24 cellular contexts compared by ENCODE assay signal in the genomic region with DNA sequence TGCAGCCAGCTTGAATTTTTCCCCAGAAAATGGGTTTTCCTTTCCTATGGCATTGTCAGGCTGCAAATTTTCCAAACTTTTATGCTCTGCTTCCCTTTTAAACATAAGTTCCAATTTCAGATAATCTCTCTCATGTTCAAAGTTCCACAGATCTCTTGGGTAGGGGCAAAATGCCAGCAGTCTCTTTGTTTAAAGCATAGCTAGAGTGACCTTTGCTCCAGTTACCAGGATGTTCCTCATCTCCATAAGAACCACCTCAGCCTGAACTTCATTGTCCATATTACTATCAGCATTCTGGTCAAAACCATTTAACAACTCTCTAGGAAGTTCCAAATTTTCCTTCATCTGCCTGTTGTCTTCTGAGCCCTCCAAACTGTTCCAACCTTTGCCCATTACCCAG.
"Had no signal": no experiment of that assay in that cellular context is flagged by ENCODE, and none has a peak within 500 bp of the region (broad histone marks: within the 10 kb centered on the region; RNA-seq: fewer than 3 reads in every experiment).

No MANE protein-coding gene starts in this region.

- H3K36me3 ChIP-seq: ascending aorta had no signal

- H3K27me3 ChIP-seq: ascending aorta, body of pancreas had no signal

- H3K4me3 ChIP-seq: ascending aorta, body of pancreas had no signal

- H3K4me1 ChIP-seq: ascending aorta, body of pancreas had no signal

- H3K27ac Mint-ChIP-seq: activated CD8-positive, alpha-beta memory T cell treated with anti-CD3 and anti-CD28 coated beads, Interleukin-2, amount 10 ng/mL, durations not matched to agents 7 days and 5 days; activated naive CD4-positive, alpha-beta T cell treated with anti-CD3 and anti-CD28 coated beads, Interleukin-2, amount 50 U/mL, for 24 hours; activated T-cell treated with anti-CD3 and anti-CD28 coated beads, Interleukin-2, amount 50 U/mL, for 24 hours; activated T-helper 1 cell treated with anti-CD3 and anti-CD28 coated beads, Interleukin-12 subunit alpha, Interleukin-12 subunit beta, Interleukin-2, Interleukin-4 antibody, amounts not matched to agents 30 ng/mL and 10 ng/mL and 1 ng/mL, durations not matched to agents 14 hours and 24 hours and 36 hours; T-helper 17 cell; WTC11 had no signal

- H3K27me3 Mint-ChIP-seq: activated CD8-positive, alpha-beta memory T cell treated with anti-CD3 and anti-CD28 coated beads, Interleukin-2, amount 10 ng/mL, durations not matched to agents 7 days and 5 days; activated T-cell treated with anti-CD3 and anti-CD28 coated beads, Interleukin-2, amount 50 U/mL, for 24 hours; T-helper 17 cell had no signal

- H3K9me3 Mint-ChIP-seq: activated naive CD4-positive, alpha-beta T cell treated with anti-CD3 and anti-CD28 coated beads, Interleukin-2, amount 50 U/mL, for 24 hours had no signal

- DNase-seq: activated CD4-positive, alpha-beta T cell treated with anti-CD3 and anti-CD28 coated beads for 48 hours; activated CD4-positive, alpha-beta T cell treated with anti-CD3 and anti-CD28 coated beads, Interleukin-2, amount 50 U/mL, for 48 hours; activated CD4-positive, CD25-positive, alpha-beta regulatory T cell treated with anti-CD3 and anti-CD28 coated beads, Interleukin-2, amount 50 U/mL, for 72 hours; activated CD8-positive, alpha-beta memory T cell treated with anti-CD3 and anti-CD28 coated beads, Interleukin-2, amount 10 ng/mL, durations not matched to agents 7 days and 5 days; activated effector memory CD4-positive, alpha-beta T cell treated with Interleukin-2 at 50 U/mL for 16 hours; activated naive CD4-positive, alpha-beta T cell; activated T-cell treated with anti-CD3 and anti-CD28 coated beads, Interleukin-2, amount 50 U/mL, for 24 hours; MM.1S; NCI-H1105 treated with DMSO at 0.1 percent for 48 hours; NCI-H1436 treated with DMSO at 0.1 percent for 48 hours; NCI-H187; NCI-H2081; NCI-H446; NCI-H524; PC-3; SIG-M5; T-helper 17 cell; T-helper 9 cell had no signal

- H3K4me1 Mint-ChIP-seq: activated CD8-positive, alpha-beta memory T cell treated with anti-CD3 and anti-CD28 coated beads, Interleukin-2, amount 10 ng/mL, durations not matched to agents 7 days and 5 days; activated naive CD4-positive, alpha-beta T cell treated with anti-CD3 and anti-CD28 coated beads, Interleukin-2, amount 50 U/mL, for 24 hours; T-helper 17 cell; WTC11 had no signal

- ATAC-seq: activated CD8-positive, alpha-beta memory T cell treated with anti-CD3 and anti-CD28 coated beads, Interleukin-2, amount 10 ng/mL, durations not matched to agents 7 days and 5 days; body of pancreas; PC-3; T-helper 17 cell; WTC11 had no signal

- H3K4me3 Mint-ChIP-seq: activated CD8-positive, alpha-beta memory T cell treated with anti-CD3 and anti-CD28 coated beads, Interleukin-2, amount 10 ng/mL, durations not matched to agents 7 days and 5 days; activated naive CD4-positive, alpha-beta T cell treated with anti-CD3 and anti-CD28 coated beads, Interleukin-2, amount 50 U/mL, for 24 hours; activated T-cell treated with anti-CD3 and anti-CD28 coated beads, Interleukin-2, amount 50 U/mL, for 24 hours; activated T-helper 1 cell treated with anti-CD3 and anti-CD28 coated beads, Interleukin-12 subunit alpha, Interleukin-12 subunit beta, Interleukin-2, Interleukin-4 antibody, amounts not matched to agents 30 ng/mL and 10 ng/mL and 1 ng/mL, durations not matched to agents 14 hours and 24 hours and 36 hours; T-helper 17 cell; WTC11 had no signal

- H3K36me3 Mint-ChIP-seq: activated CD8-positive, alpha-beta memory T cell treated with anti-CD3 and anti-CD28 coated beads, Interleukin-2, amount 10 ng/mL, durations not matched to agents 7 days and 5 days had no signal

- H3K27ac ChIP-seq: ascending aorta, body of pancreas, KMS-11 had no signal

- H3K9me3 ChIP-seq: ascending aorta, body of pancreas had no signal
